ENCODE assay signal across 8 cellular contexts in the genomic region with DNA sequence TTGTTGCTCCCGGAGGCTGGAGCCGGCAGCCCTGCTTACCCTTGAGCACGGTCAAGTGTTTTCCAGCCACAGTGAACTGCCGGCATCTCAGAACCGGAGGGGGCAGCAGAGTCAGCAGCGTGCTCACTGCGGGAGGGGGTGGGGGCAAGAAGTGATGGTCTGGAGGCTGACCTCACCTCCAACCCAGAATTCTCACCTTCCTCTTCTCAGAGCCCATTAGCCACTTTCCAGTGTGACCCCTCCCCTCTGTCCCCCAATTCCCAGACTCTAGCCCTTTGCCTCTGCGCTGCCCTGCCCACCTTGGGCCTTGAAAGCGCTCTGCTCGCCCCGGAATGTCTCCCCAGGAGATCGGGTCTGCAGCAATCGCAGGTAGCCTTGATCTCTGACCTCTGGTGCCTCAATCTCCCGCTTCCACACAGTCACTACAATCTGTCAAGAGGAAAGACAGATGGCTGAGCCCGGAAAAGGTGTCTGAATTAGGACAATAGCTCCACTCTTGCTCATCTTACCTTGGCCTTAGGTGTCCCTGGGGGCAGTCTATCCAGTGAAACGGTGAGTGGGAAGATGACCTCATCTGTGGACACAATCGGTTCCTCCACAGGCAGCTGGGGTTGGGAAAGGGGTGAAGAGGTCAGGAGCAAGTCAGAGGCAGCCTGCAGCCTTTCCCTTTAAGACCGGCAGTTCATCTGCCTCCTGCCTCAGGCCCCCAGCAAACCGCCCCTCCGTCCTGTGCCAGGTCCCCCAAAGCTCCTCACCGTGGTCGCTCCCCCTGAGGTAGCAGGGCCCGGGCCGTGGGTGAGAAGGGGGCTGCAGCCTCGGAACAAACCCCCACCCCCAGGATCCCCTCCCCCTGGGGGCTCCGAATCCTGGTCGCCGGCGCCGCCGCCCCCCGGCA. TPM values are rescaled to one million over a fixed set of nuclear protein-coding genes. Genes with fewer than 3 reads are reported as not detected.
A peak's percentile ranks its signal among the peaks of the same experiment; 100 is the strongest.
DNase-seq lines count a peak whose midpoint lies in the region; ATAC-seq and TF ChIP-seq lines count a peak whose summit lies in the region.

No MANE protein-coding gene starts in this region.

- peaks cover 26% of the 10 kb centered on the region for H3F3A ChIP-seq in DOHH2 (ENCODE audit: control insufficient read depth, insufficient read depth)

- H3K9ac ChIP-seq in adipocyte (ENCODE audit: low read length), result peak overlapping the region; percentile 94

- in situ Hi-C loops in gastrocnemius medialis (cut with MboI; ENCODE audit: low sequenced_read_pairs in 4 of 4), result loop anchor here in 1 of 4 donors (25.0 kb wide), 1 partner anchor 180 kb away; no protein-coding TSS in a partner anchor

- H3K36me3 ChIP-seq in DOHH2 (ENCODE audit: control insufficient read depth, low read length) (peaks cover 58% of the 10 kb centered on the region), adipocyte (ENCODE audit: control insufficient read depth, insufficient read depth, low read length, severe bottlenecking) (peaks cover 39% of the 10 kb centered on the region), gastrocnemius medialis (peaks cover 0 to 38% of the 10 kb centered on the region in 2 donors)

- H3K36me3 Mint-ChIP-seq in IgD-negative memory B cell, result peaks cover 2% of the 10 kb centered on the region

- no peaks in the 10 kb centered on the region for H3K9me3 Mint-ChIP-seq in IgD-negative memory B cell

- H3K4me1 Mint-ChIP-seq in IgD-negative memory B cell, result peaks cover 24 to 32% (median 25%) of the 10 kb centered on the region in 3 donors

- peak overlapping the region; percentile 86 for H3K4me3 ChIP-seq in DOHH2 (ENCODE audit: low read length)
- peak overlapping the region; percentile 91 for H3K4me3 ChIP-seq in adipocyte (ENCODE audit: low read length)
- peak overlapping the region; percentile 67 to 90 (median 70) for H3K4me3 ChIP-seq in gastrocnemius medialis

- no peak for TF ChIP-seq POLR2A in gastrocnemius medialis (IDR thresholded peaks at IDR 0.05)

- no peaks in the 10 kb centered on the region for H3K9me2 ChIP-seq in DOHH2 (replicated peaks; ENCODE audit: control insufficient read depth, low read length)

- intact Hi-C loops in gastrocnemius medialis (cut with DNase I; ENCODE audit: low total_unique reads), result no loop called here

- peak overlapping the region; percentile 79 to 93 (median 87) for H3K4me3 Mint-ChIP-seq in IgD-negative memory B cell

- ATAC-seq in gastrocnemius medialis (peak; percentile 28 to 57), GM21367 (IDR thresholded peaks at IDR 0.05; ENCODE audit: unreplicated experiment) (no peak), HG03025 (IDR thresholded peaks at IDR 0.05; ENCODE audit: low FRiP score, unreplicated experiment) (no peak)

- DNase-seq in adipocyte (ENCODE audit: low read depth) (peak; percentile 61), hepatic stellate cell (ENCODE audit: low spot score) (peak; percentile 78), gastrocnemius medialis (peak in 1 of 2 donors; percentile 37), NCI-H446 treated with DMSO at 0.1 percent for 48 hours (lab: John Stamatoyannopoulos, UW) (no peak)

- peaks cover 54% of the 10 kb centered on the region for H3K4me1 ChIP-seq in DOHH2 (ENCODE audit: control insufficient read depth, low read length)
- H3K4me1 ChIP-seq in adipocyte (ENCODE audit: control insufficient read depth, insufficient read depth, low read length), result peaks cover 23% of the 10 kb centered on the region
- H3K4me1 ChIP-seq in gastrocnemius medialis, result peaks cover 6 to 17% of the 10 kb centered on the region in 2 donors

- peak overlapping the region; percentile 94 for H3K4me2 ChIP-seq in DOHH2 (ENCODE audit: low read length)

- H3K27ac Mint-ChIP-seq in IgD-negative memory B cell, result peak overlapping the region; percentile 76 to 95 (median 89)

- H3K27me3 Mint-ChIP-seq in IgD-negative memory B cell, result no peaks in the 10 kb centered on the region

- peaks cover 64% of the 10 kb centered on the region for H3K79me2 ChIP-seq in DOHH2 (ENCODE audit: control insufficient read depth, low read length)

- H3K9me3 ChIP-seq in DOHH2 (ENCODE audit: control insufficient read depth, insufficient read depth, low read length) (no peaks in the 10 kb centered on the region), adipocyte (ENCODE audit: control insufficient read depth, low read length) (no peaks in the 10 kb centered on the region), gastrocnemius medialis (no peaks in the 10 kb centered on the region)

- peak overlapping the region; percentile 67 for H3K27ac ChIP-seq in DOHH2 (ENCODE audit: low read depth, low read length)
- H3K27ac ChIP-seq in gastrocnemius medialis, result peak overlapping the region; percentile 60 to 86 (median 72)

- H3K27me3 ChIP-seq in DOHH2 (ENCODE audit: control insufficient read depth, low read length) (no peaks in the 10 kb centered on the region), adipocyte (replicated peaks; ENCODE audit: control insufficient read depth, insufficient read depth, low read length) (no peaks in the 10 kb centered on the region), gastrocnemius medialis (no peaks in the 10 kb centered on the region)

- TF ChIP-seq CTCF in DOHH2 (IDR thresholded peaks at IDR 0.05; ENCODE audit: low read depth, low read length, poor library complexity, severe bottlenecking), result no peak
- TF ChIP-seq CTCF in gastrocnemius medialis (IDR thresholded peaks at IDR 0.05 in 4 of 5, conservative IDR thresholded peaks at IDR 0.05 in 1 of 5), result no peak

- H4K20me1 ChIP-seq in DOHH2 (ENCODE audit: control insufficient read depth, insufficient read depth, low read depth, low read length), result peaks cover 8% of the 10 kb centered on the region; the same call in 1 of the 2 replicates

RNA-seq across cellular contexts. Expression of gene TRAPPC14, which starts 0.9 kb away (rescaled TPM):
- polyA plus RNA-seq in IgD-negative memory B cell, result 6.3 TPM
- total RNA-seq in gastrocnemius medialis, result 1 to 10 TPM; 3.0 to 6.1 (median 4.2) TPM

RNA-seq across cellular contexts. Expression of gene LAMTOR4, which starts 8.9 kb away (rescaled TPM):
- 443 TPM for polyA plus RNA-seq in IgD-negative memory B cell
- total RNA-seq in gastrocnemius medialis, result 100 to 1,000 TPM in 3 of 4 donors, 10 to 100 TPM in 1; 97.6 to 141 (median 127) TPM

RNA-seq across cellular contexts. Expression of gene GAL3ST4, which starts 10.8 kb away (rescaled TPM):
- 0.38 TPM for polyA plus RNA-seq in IgD-negative memory B cell
- total RNA-seq in gastrocnemius medialis, result 1 to 10 TPM in 2 of 4 donors, under 1 TPM in 1, not detected in 1; 0.53 to 1.9 (median 1.6) TPM

RNA-seq across cellular contexts. Expression of gene GPC2, which starts 19.6 kb away (rescaled TPM):
- polyA plus RNA-seq in IgD-negative memory B cell, result 0.23 TPM
- 1 to 10 TPM in 1 of 4 donors, not detected in 3; 4.0 TPM for total RNA-seq in gastrocnemius medialis

RNA-seq across cellular contexts. Expression of gene STAG3, which starts 20.1 kb away (rescaled TPM):
- polyA plus RNA-seq in IgD-negative memory B cell, result 61.5 TPM
- total RNA-seq in gastrocnemius medialis, result 1 to 10 TPM in 1 of 4 donors, under 1 TPM in 1, not detected in 2; 0.13 to 5.5 TPM

Comparison
In these comparisons a context has a peak if more than half of its experiments do, and no peak if none do; other contexts are left out.
1. ATAC-seq: peak in gastrocnemius medialis (2 of 2); none in GM21367 (single experiment) and HG03025 (single experiment).
2. Peak in every context shown above with its lines, with median percentiles within 50 percentile points of each other: H3K4me3 ChIP-seq.